30 cellular contexts compared by ENCODE assay signal in the genomic region with DNA sequence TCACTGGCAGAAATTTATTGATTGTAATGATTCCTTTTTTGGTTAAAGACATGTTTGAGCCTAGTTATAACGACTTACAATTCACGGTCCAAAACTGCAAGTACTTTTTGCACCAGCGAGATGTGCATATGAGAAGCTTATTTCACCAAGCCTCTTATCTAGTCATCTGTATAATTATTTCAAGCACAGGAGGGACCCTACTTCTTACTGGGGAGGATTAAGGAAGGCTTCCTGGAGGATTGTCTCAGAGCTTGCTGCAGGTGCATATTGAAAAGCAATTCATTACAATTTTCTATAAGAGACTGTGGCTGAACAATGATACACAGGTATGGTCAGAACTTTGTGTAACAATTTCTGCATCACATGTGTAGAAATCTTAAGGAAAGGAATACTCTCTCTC.
"Had no signal": no experiment of that assay in that cellular context is flagged by ENCODE, and none has a peak within 500 bp of the region (broad histone marks: within the 10 kb centered on the region; RNA-seq: fewer than 3 reads in every experiment).

No MANE protein-coding gene starts in this region.

- H3K36me3 Mint-ChIP-seq: naive B cell, natural killer cell, type B pancreatic cell had no signal

- H3K27me3 ChIP-seq: left lung, pancreas, suprapubic skin, tibial artery, uterus had no signal

- H3K36me3 ChIP-seq: left lung, lower lobe of right lung, pancreas, prostate gland, suprapubic skin, thoracic aorta, tibial artery, uterus had no signal

- H3K9me3 ChIP-seq: left lung, lower lobe of right lung, pancreas, prostate gland, suprapubic skin, thoracic aorta, tibial artery, uterus had no signal

- H3K27me3 Mint-ChIP-seq: naive B cell, type B pancreatic cell had no signal

- H3K27ac ChIP-seq: left lung, lower lobe of right lung, prostate gland, skin epidermis, suprapubic skin, thoracic aorta, tibial artery, uterus had no signal

- H3K4me1 ChIP-seq: prostate gland, suprapubic skin, tibial artery, uterus had no signal

- H3K9me3 Mint-ChIP-seq: immature natural killer cell, natural killer cell had no signal

- H3K4me3 Mint-ChIP-seq: immature natural killer cell; naive B cell; natural killer cell; stimulated activated naive CD8-positive, alpha-beta T cell treated with anti-CD3 and anti-CD28 coated beads, Interleukin-15, Interleukin-2, amounts not matched to agents 100 ng/mL and 50 ng/mL, for 24 hours; type B pancreatic cell had no signal

- H3K4me1 Mint-ChIP-seq: naive B cell had no signal

- ATAC-seq: left colon, left lung, lower lobe of right lung, natural killer cell, pancreas, right cardiac atrium, sciatic nerve had no signal

- FAIRE-seq: islet of Langerhans, kidney, pancreas had no signal

- DNase-seq: hypothalamus; immature natural killer cell; kidney; left colon; left lung; lower lobe of right lung; mammary epithelial cell; mesenchymal stem cell; naive B cell; natural killer cell; nucleus accumbens; pancreas; posterior cingulate gyrus; retina; right cardiac atrium; stimulated activated CD4-positive, alpha-beta T cell treated with anti-CD3 and anti-CD28 coated beads, Interleukin-12 subunit alpha, Interleukin-12 subunit beta, amount 100 ng/mL, for 4 hours; stimulated activated CD4-positive, alpha-beta T cell treated with anti-CD3 and anti-CD28 coated beads, Interleukin-15, amount 100 ng/mL, for 24 hours; stimulated activated CD4-positive, alpha-beta T cell treated with anti-CD3 and anti-CD28 coated beads, Interleukin-2, amount 100 ng/mL, for 24 hours; stimulated activated CD4-positive, alpha-beta T cell treated with anti-CD3 and anti-CD28 coated beads, Interleukin-4, amount 100 ng/mL, for 1 hour; stimulated activated naive CD4-positive, alpha-beta T cell; tibial artery; uterus had no signal

- H3K4me3 ChIP-seq: left lung, lower lobe of right lung, pancreas, prostate gland, skin epidermis, suprapubic skin, thoracic aorta, tibial artery, uterus had no signal

- H3K27ac Mint-ChIP-seq: immature natural killer cell; natural killer cell; stimulated activated naive CD8-positive, alpha-beta T cell treated with anti-CD3 and anti-CD28 coated beads, Interleukin-15, Interleukin-2, amounts not matched to agents 100 ng/mL and 50 ng/mL, for 24 hours; type B pancreatic cell had no signal
